ENCODE assay signal across 8 cellular contexts in the genomic region with DNA sequence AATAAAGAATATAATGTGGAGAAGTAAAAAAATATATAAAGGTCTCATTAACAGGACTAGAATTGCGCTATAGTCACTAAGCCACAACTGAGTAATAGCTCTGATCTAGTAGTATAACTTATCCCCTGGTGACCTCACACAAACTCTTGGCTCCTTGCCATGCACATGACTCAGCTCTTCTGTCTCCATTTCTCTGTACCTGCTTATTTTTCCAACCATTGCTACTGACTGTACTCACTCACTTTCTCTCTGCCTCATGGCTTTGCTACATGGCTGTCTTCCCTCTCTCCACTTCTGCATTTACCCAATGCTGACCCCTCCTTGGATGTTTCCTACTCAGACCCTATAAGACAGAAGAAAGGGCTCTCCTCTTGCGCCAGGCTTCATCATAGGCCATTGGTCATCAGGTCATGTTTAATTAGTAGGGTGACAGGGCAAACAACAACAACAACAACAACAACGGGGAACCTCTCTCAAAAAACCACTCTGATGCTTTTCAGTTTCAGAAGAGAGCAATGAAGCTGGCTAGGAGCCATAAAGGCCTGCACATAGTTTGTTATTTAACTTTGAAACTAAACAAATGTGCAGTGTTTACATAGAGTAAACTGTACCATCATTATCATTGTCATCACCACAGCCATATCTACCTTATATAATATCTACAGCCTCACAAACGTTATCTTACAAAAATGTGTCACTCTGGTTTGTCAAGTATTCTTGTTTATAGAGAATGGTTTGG. TPM values are rescaled to one million over a fixed set of nuclear protein-coding genes. Genes with fewer than 3 reads are reported as not detected.
DNase-seq lines count a peak whose midpoint lies in the region; ATAC-seq, FAIRE-seq and TF ChIP-seq lines count a peak whose summit lies in the region.

No MANE protein-coding gene starts in this region.

- H3K4me1 ChIP-seq in RWPE2 (ENCODE audit: insufficient read depth, poor library complexity, severe bottlenecking), result peaks cover 6% of the 10 kb centered on the region
- H3K4me1 ChIP-seq in GM12878 (ENCODE audit: control insufficient read depth, insufficient read depth, low read length), result peaks cover 5% of the 10 kb centered on the region
- H3K4me1 ChIP-seq in parathyroid adenoma, result no peaks in the 10 kb centered on the region
- peaks cover 23% of the 10 kb centered on the region for H3K4me1 ChIP-seq in CD4-positive, alpha-beta memory T cell (ENCODE audit: insufficient read depth, low read length)

- intact Hi-C loops in GM12878 (cut with micrococcal nuclease; ENCODE audit: unreplicated experiment), result no loop called here
- intact Hi-C loops in CD4-positive, alpha-beta memory T cell (cut with micrococcal nuclease), result loop anchor here (5.0 kb wide), 1 partner anchor 34 kb away; no protein-coding TSS in a partner anchor

- SMC1A ChIA-PET in GM12878 (lab: Charles Lee; ENCODE audit: uncharacterized antibody, unreplicated experiment), result interaction anchor here (1.0 to 1.2 kb wide), 4 partner anchors 10 to 47 kb away, joined by 3 to 6 read pairs (median 3); no protein-coding TSS in a partner anchor

- RAD21 ChIA-PET in GM12878 (lab: Charles Lee; ENCODE audit: unreplicated experiment), result interaction anchor here (0.6 to 1.5 kb wide), 2 partner anchors 45 to 1627 kb away, joined by 3 to 4 read pairs; no protein-coding TSS in a partner anchor

- H2AFZ ChIP-seq in GM12878 (ENCODE audit: control insufficient read depth, low read depth, low read length) (peak overlapping the region; percentile 28), parathyroid adenoma (peak overlapping the region; percentile 15)

- no peak overlapping the region for H3K9ac ChIP-seq in GM12878 (ENCODE audit: control insufficient read depth, insufficient read depth, low read length)
- no peak overlapping the region for H3K9ac ChIP-seq in parathyroid adenoma

- H3K9me3 ChIP-seq in RWPE2 (ENCODE audit: severe bottlenecking), result no peaks in the 10 kb centered on the region
- H3K9me3 ChIP-seq in GM12878 (replicated peaks; ENCODE audit: control insufficient read depth, insufficient read depth, low read length), result no peaks in the 10 kb centered on the region; the same call in 1 of the 3 replicates
- no peaks in the 10 kb centered on the region for H3K9me3 ChIP-seq in parathyroid adenoma (ENCODE audit: control insufficient read depth, low read length)
- H3K9me3 ChIP-seq in CD4-positive, alpha-beta memory T cell (ENCODE audit: control insufficient read depth in 1 of 2, low read length in 2 of 2), result no peaks in the 10 kb centered on the region

- no peak overlapping the region for H3K4me3 Mint-ChIP-seq in CD4-positive, alpha-beta memory T cell

- CTCF ChIA-PET in GM12878 (lab: Yijun Ruan, JAX), result interaction anchor here (0.8 to 1.3 kb wide), 2 partner anchors 16 to 35 kb away, joined by 3 read pairs; no protein-coding TSS in a partner anchor
- CTCF ChIA-PET in CD4-positive, alpha-beta memory T cell (lab: Charles Lee; ENCODE audit: partially characterized antibody), result no interaction called here

- no peak for TF ChIP-seq EP300 in GM12878 (IDR thresholded peaks at IDR 0.05; ENCODE audit: borderline replicate concordance in 1 of 2, control insufficient read depth in 1 of 2, low read depth in 2 of 2, low read length in 2 of 2)

- BruUV-seq in GM12878 (replicated peaks; lab: Mats Ljungman, UMichigan), result no TSS peak

- no peak for TF ChIP-seq CTCF in RWPE2 (IDR thresholded peaks at IDR 0.05; ENCODE audit: poor library complexity, severe bottlenecking)
- TF ChIP-seq CTCF in GM12878 (IDR thresholded peaks at IDR 0.05 in 2 of 3, conservative IDR thresholded peaks at IDR 0.05 in 1 of 3; ENCODE audit: control insufficient read depth in 2 of 3, extremely low read depth in 1 of 3, insufficient read depth in 1 of 3, low read depth in 3 of 3, low read length in 3 of 3), result no peak
- no peak for TF ChIP-seq CTCF in parathyroid adenoma (IDR thresholded peaks at IDR 0.05)

- H3K4me3 ChIP-seq in RWPE2 (ENCODE audit: severe bottlenecking), result no peak overlapping the region
- H3K4me3 ChIP-seq in GM12878, result no peak overlapping the region
- no peak overlapping the region for H3K4me3 ChIP-seq in parathyroid adenoma (ENCODE audit: low read depth, low read length)
- H3K4me3 ChIP-seq in CD4-positive, alpha-beta memory T cell (ENCODE audit: low read length in 2 of 2), result no peak overlapping the region

- peak overlapping the region in 2 of 7 donors; percentile 1 to 50 for H3K27ac Mint-ChIP-seq in CD4-positive, alpha-beta memory T cell

- FAIRE-seq in GM12878 (lab: Jason Lieb, UNC), result no peak

- H3K4me1 Mint-ChIP-seq in CD4-positive, alpha-beta memory T cell, result peaks cover 20 to 26% (median 21%) of the 10 kb centered on the region in 4 donors

- ATAC-seq in HG03066 (IDR thresholded peaks at IDR 0.05; ENCODE audit: low read depth, unreplicated experiment) (peak; percentile 49), RWPE2 (ENCODE audit: low read depth) (peak; percentile 83), GM12878 (peak; percentile 59), GM18870 (IDR thresholded peaks at IDR 0.05; ENCODE audit: unreplicated experiment) (no peak)

- peak; percentile 49 for DNase-seq in AG08396 (ENCODE audit: low spot score)
- DNase-seq in RWPE2 (ENCODE audit: low spot score), result peak; percentile 39
- no peak for DNase-seq in GM12878 (ENCODE audit: low read depth, low spot score)
- DNase-seq in CD4-positive, alpha-beta memory T cell, result no peak
- no peak for DNase-seq in 8988T

- H3K36me3 ChIP-seq in RWPE2 (ENCODE audit: low read depth) (no peaks in the 10 kb centered on the region), GM12878 (ENCODE audit: control insufficient read depth in 2 of 2, insufficient read depth in 2 of 2, low read length in 1 of 2) (no peaks in the 10 kb centered on the region), parathyroid adenoma (ENCODE audit: control insufficient read depth, insufficient read depth, low read length) (no peaks in the 10 kb centered on the region)
- no peaks in the 10 kb centered on the region for H3K36me3 ChIP-seq in CD4-positive, alpha-beta memory T cell (ENCODE audit: insufficient read depth, low read length)

- no peaks in the 10 kb centered on the region for H3K36me3 Mint-ChIP-seq in CD4-positive, alpha-beta memory T cell

- H4K20me1 ChIP-seq in GM12878 (ENCODE audit: control insufficient read depth, insufficient read depth), result no peaks in the 10 kb centered on the region

- in situ Hi-C loops in GM12878 (cut with MboI), result no loop called here

- no peak overlapping the region for H3K27ac ChIP-seq in RWPE2 (ENCODE audit: poor library complexity, severe bottlenecking)
- H3K27ac ChIP-seq in GM12878 (ENCODE audit: control insufficient read depth, insufficient read depth), result no peak overlapping the region
- no peak overlapping the region for H3K27ac ChIP-seq in parathyroid adenoma
- H3K27ac ChIP-seq in CD4-positive, alpha-beta memory T cell (ENCODE audit: low read depth, low read length), result no peak overlapping the region

- no peaks in the 10 kb centered on the region for H3K79me2 ChIP-seq in GM12878 (ENCODE audit: control insufficient read depth, insufficient read depth, low read length)
- H3K79me2 ChIP-seq in parathyroid adenoma, result no peaks in the 10 kb centered on the region

- H3K9me3 Mint-ChIP-seq in CD4-positive, alpha-beta memory T cell, result no peaks in the 10 kb centered on the region

- 85% methylated on average over 4 of the region's 4 CpGs for WGBS in GM12878 (ENCODE audit: insufficient coverage, insufficient replicate concordance, low lambda C conversion rate, missing lambda C conversion rate)

- no peak for TF ChIP-seq RAD21 in GM12878 (IDR thresholded peaks at IDR 0.05; ENCODE audit: insufficient read depth, low read depth, low read length)

- H3K27me3 Mint-ChIP-seq in CD4-positive, alpha-beta memory T cell, result no peaks in the 10 kb centered on the region

- no peak for TF ChIP-seq POLR2A in GM12878 (IDR thresholded peaks at IDR 0.05; ENCODE audit: low read depth, low read length)

- no peak overlapping the region for H3K4me2 ChIP-seq in GM12878 (ENCODE audit: control insufficient read depth, insufficient read depth)
- H3K4me2 ChIP-seq in parathyroid adenoma (ENCODE audit: low read length), result no peak overlapping the region

- POLR2A ChIA-PET in GM12878 (lab: Charles Lee), result no interaction called here
- POLR2A ChIA-PET in CD4-positive, alpha-beta memory T cell (lab: Charles Lee; ENCODE audit: partially characterized antibody), result interaction anchor here (0.9 to 2.1 kb wide), 4 partner anchors 17 to 48 kb away, joined by 3 to 4 read pairs (median 4); a partner anchor contains a TSS

- no peaks in the 10 kb centered on the region for H3K27me3 ChIP-seq in RWPE2 (ENCODE audit: insufficient read depth, poor library complexity, severe bottlenecking)
- H3K27me3 ChIP-seq in GM12878 (replicated peaks in 1 of 2; ENCODE audit: control insufficient read depth in 2 of 2, insufficient read depth in 2 of 2, low read length in 1 of 2), result no peaks in the 10 kb centered on the region
- no peaks in the 10 kb centered on the region for H3K27me3 ChIP-seq in parathyroid adenoma (ENCODE audit: control insufficient read depth, insufficient read depth, low read length)
- H3K27me3 ChIP-seq in CD4-positive, alpha-beta memory T cell (ENCODE audit: insufficient read depth, low read length), result no peaks in the 10 kb centered on the region

TF ChIP-seq in GM12878, 131 proteins besides CTCF, POLR2A, EP300 and RAD21 (continues in another document):
- TF ChIP-seq KAT2A (conservative IDR thresholded peaks at IDR 0.05; ENCODE audit: control insufficient read depth, low read depth, low read length), result no peak
- TF ChIP-seq ZNF622 (IDR thresholded peaks at IDR 0.05), result no peak
- TF ChIP-seq ZNF207 (IDR thresholded peaks at IDR 0.05; ENCODE audit: borderline replicate concordance), result no peak
- no peak for TF ChIP-seq BHLHE40 (IDR thresholded peaks at IDR 0.05; ENCODE audit: borderline replicate concordance in 1 of 2, low read depth in 2 of 2, low read length in 1 of 2)
- TF ChIP-seq NR2C1 (IDR thresholded peaks at IDR 0.05), result no peak

RNA-seq across cellular contexts. Expression of a gene that starts 25.6 kb away (rescaled TPM):
- total RNA-seq in GM12878 (2013; cell fraction: nucleolus; rRNA removed), result 8.9 and 9.4 TPM in 2 replicates
- total RNA-seq in GM12878 (2014; rRNA removed) (4.9 and 5.6 TPM in 2 replicates), GM12878 (2014; rRNA removed; fragmentation: Illumina TruSeq; extraction: Trizol) (5.9 and 6.6 TPM in 2 replicates), GM12878 (2021) (8.3 and 9.4 TPM in 2 replicates)
- polyA plus RNA-seq in GM12878 (2011; ENCODE audit: low read depth), result 3.1 TPM
- polyA plus RNA-seq in GM12878 (2011; rRNA removed) (23.8 and 38.7 TPM in 2 replicates), GM12878 (2014; fragmentation: Illumina TruSeq; extraction: Trizol) (9.3 and 12.5 TPM in 2 replicates), GM12878 (2014; fragmentation: Nextera tagmentation; extraction: Ambion mirVana) (1 to 10 TPM; 3.1 to 6.1 TPM), GM12878 (2014; rRNA removed) (4.8 and 6.1 TPM in 2 replicates), GM12878 (2016; fragmentation: Nextera tagmentation; extraction: Ambion mirVana) (10 to 100 TPM; 15.7 to 17.6 TPM)
- polyA plus RNA-seq in GM12878 (2011; cell fraction: cytosol; rRNA removed), result 8.5 and 10.5 TPM in 2 replicates
- polyA plus RNA-seq in GM12878 (2011; cell fraction: nucleus; rRNA removed), result 7.4 and 7.8 TPM in 2 replicates
- polyA plus RNA-seq in GM12878 (2012), result 6.1 and 6.2 TPM in 2 replicates
- polyA minus RNA-seq in GM12878 (2011; rRNA and poly(A)+ RNA removed), result 12.1 and 15.8 TPM in 2 replicates
- polyA minus RNA-seq in GM12878 (2011; cell fraction: cytosol; rRNA and poly(A)+ RNA removed), result 8.4 and 10.0 TPM in 2 replicates
- 8.3 and 14.4 TPM in 2 replicates for polyA minus RNA-seq in GM12878 (2011; cell fraction: nucleus; rRNA and poly(A)+ RNA removed)
- 10 to 100 TPM; 34.4 to 34.8 TPM for total RNA-seq in CD4-positive, alpha-beta memory T cell
- polyA plus RNA-seq in CD4-positive, alpha-beta memory T cell, result 10 to 100 TPM; 31.6 to 52.4 TPM

Comparison
In these comparisons a context has a peak if more than half of its experiments do, and no peak if none do; other contexts are left out.
1. DNase-seq: peak in AG08396 (single experiment) and RWPE2 (single experiment); none in GM12878 (single experiment), CD4-positive, alpha-beta memory T cell (0 of 5) and 8988T (single experiment).